Comparison of ENCODE assay signal across 11 cellular contexts in the genomic region with DNA sequence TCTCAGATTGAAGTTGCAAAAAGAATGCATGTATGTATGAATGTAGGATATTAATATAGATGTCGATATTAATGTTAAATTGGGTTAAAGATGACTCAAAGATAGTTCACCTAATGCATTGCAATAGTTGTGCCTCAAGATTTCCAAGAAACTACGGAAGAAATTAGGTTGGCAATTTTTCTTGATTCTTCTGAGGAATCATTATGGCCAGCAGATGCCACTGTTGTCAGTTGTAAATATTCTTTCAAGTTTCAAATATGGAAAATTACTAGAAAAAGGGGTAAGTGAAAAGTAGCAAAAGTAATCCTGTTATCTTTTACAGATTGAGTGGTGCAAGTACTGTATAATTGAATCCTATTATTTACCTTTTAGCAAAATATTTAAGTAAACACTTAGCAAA.
A peak's percentile ranks its signal among the peaks of the same experiment; 100 is the strongest.
DNase-seq lines count a peak whose midpoint lies in the region; ATAC-seq, FAIRE-seq and TF ChIP-seq lines count a peak whose summit lies in the region.
"Had no signal": no experiment of that assay in that cellular context is flagged by ENCODE, and none has a peak within 500 bp of the region (broad histone marks: within the 10 kb centered on the region; RNA-seq: fewer than 3 reads in every experiment).

No MANE protein-coding gene starts in this region.

- no peaks in the 10 kb centered on the region for H3K36me3 Mint-ChIP-seq in type B pancreatic cell

- no peaks in the 10 kb centered on the region for H3K4me1 ChIP-seq in cardiac muscle cell (ENCODE audit: low read depth)
- no peaks in the 10 kb centered on the region for H3K4me1 ChIP-seq in heart left ventricle
- H3K4me1 ChIP-seq: BLaER1, esophagus muscularis mucosa, upper lobe of left lung had no signal

- DNase-seq in cardiac muscle cell (ENCODE audit: low read depth in 1 of 2, low spot score in 1 of 2) (peak in 1 of 2 donors; percentile 28), heart left ventricle (no peak), RKO (ENCODE audit: low spot score) (peak; percentile 49), fibroblast of mammary gland (ENCODE audit: low read depth) (peak; percentile 47), type B pancreatic cell (ENCODE audit: extremely low spot score, unreplicated experiment) (no peak), GM12892 (ENCODE audit: insufficient read length) (no peak), hypothalamus (lab: John Stamatoyannopoulos, UW) (no peak)
- DNase-seq in activated T-cell treated with anti-CD3 and anti-CD28 coated beads, Interleukin-2, amount 50 U/mL, for 48 hours = no peak
- DNase-seq: upper lobe of left lung had no signal

- no peak for ATAC-seq in heart left ventricle

- H3K9me3 ChIP-seq in cardiac muscle cell (ENCODE audit: low read depth) = no peaks in the 10 kb centered on the region
- H3K9me3 ChIP-seq in heart left ventricle = peaks cover 0 to 6% (median 0%) of the 10 kb centered on the region in 12 donors
- H3K9me3 ChIP-seq: esophagus muscularis mucosa had no signal

- H3K4me1 Mint-ChIP-seq in type B pancreatic cell (ENCODE audit: unreplicated experiment) = peaks cover 8% of the 10 kb centered on the region

- intact Hi-C loops in heart left ventricle (cut with DNase I) = loop anchor here in 2 of 10 donors (10.0 kb wide), 1 partner anchor 1225 kb away; no protein-coding TSS in a partner anchor

- peaks cover 2% of the 10 kb centered on the region for H3K27me3 Mint-ChIP-seq in type B pancreatic cell

- H3K4me3 Mint-ChIP-seq in type B pancreatic cell = no peak overlapping the region

- 61 to 75% (median 62%) methylated on average over 2 of the region's 2 CpGs for WGBS in heart left ventricle, 4 donors

- H3K27me3 ChIP-seq in cardiac muscle cell (no peaks in the 10 kb centered on the region), heart left ventricle (peaks cover 0 to 5% (median 0%) of the 10 kb centered on the region in 9 donors)
- H3K27me3 ChIP-seq: BLaER1, esophagus muscularis mucosa, upper lobe of left lung had no signal

- H3K9me3 Mint-ChIP-seq in type B pancreatic cell = peaks cover 9% of the 10 kb centered on the region

- H3K27ac ChIP-seq in cardiac muscle cell (no peak overlapping the region), heart left ventricle (no peak overlapping the region)
- H3K27ac ChIP-seq: BLaER1, esophagus muscularis mucosa, upper lobe of left lung had no signal

- H3K36me3 ChIP-seq in cardiac muscle cell (no peaks in the 10 kb centered on the region), heart left ventricle (no peaks in the 10 kb centered on the region)
- H3K36me3 ChIP-seq: BLaER1, esophagus muscularis mucosa, upper lobe of left lung had no signal

- no peak overlapping the region for H3K27ac Mint-ChIP-seq in type B pancreatic cell

- TF ChIP-seq POLR2A in heart left ventricle (IDR thresholded peaks at IDR 0.05) (no peak), GM12892 (IDR thresholded peaks at IDR 0.05; ENCODE audit: low read depth, low read length) (no peak)

- TF ChIP-seq CTCF in cardiac muscle cell (IDR thresholded peaks at IDR 0.05; ENCODE audit: low read depth, low read length) = peak; percentile 27
- peak in 2 of 12 donors; percentile 14 to 25 for TF ChIP-seq CTCF in heart left ventricle (IDR thresholded peaks at IDR 0.05)
- peak; percentile 45 for TF ChIP-seq CTCF in fibroblast of mammary gland (conservative IDR thresholded peaks at IDR 0.05; ENCODE audit: control insufficient read depth, insufficient read depth, low read depth, low read length)
- peak; percentile 58 for TF ChIP-seq CTCF in type B pancreatic cell (conservative IDR thresholded peaks at IDR 0.05)

- no peak overlapping the region for H3K4me3 ChIP-seq in cardiac muscle cell
- H3K4me3 ChIP-seq in heart left ventricle = no peak overlapping the region
- H3K4me3 ChIP-seq in fibroblast of mammary gland (ENCODE audit: control insufficient read depth, low read depth, low read length) = no peak overlapping the region
- H3K4me3 ChIP-seq: BLaER1, esophagus muscularis mucosa, upper lobe of left lung had no signal

- FAIRE-seq in GM12892 (lab: Jason Lieb, UNC) = no peak

Comparison
In these comparisons a context has a peak if more than half of its experiments do, and no peak if none do; other contexts are left out.
1. DNase-seq: peak in RKO (single experiment) and fibroblast of mammary gland (single experiment); none in heart left ventricle (0 of 5), type B pancreatic cell (single experiment), activated T-cell treated with anti-CD3 and anti-CD28 coated beads, Interleukin-2, amount 50 U/mL, for 48 hours (0 of 2), GM12892 (single experiment) and hypothalamus (0 of 51).